In the genomic region with DNA sequence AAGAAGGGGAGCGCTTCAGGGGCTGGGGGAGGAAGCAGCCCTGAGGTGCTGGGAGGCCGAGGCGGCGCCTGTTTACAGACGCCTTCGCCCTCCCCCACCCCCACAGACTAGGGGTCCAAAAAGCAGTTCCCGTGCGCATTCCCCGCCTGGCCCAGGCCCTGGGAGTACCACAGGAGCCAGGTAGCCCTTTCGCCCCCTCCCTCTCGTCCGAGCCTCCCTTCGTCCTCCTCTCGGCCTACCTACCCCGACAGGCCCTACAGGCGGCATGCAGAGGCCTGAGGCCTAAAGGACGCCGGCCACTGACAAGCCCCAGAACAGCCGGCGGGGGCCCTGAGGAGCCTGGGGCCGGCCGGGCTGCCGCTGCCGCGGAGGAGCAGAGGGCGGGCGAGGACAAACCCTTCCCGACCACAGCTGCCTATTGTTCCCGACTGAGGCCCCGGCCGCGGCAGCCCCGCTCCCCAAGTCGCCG, we compare ENCODE assay signal across 1 cellular context.
TF ChIP-seq lines count a peak whose summit lies in the region.

No MANE protein-coding gene starts in this region.

TF ChIP-seq in HepG2, 621 proteins besides CTCF, POLR2A, EP300 and RAD21 (continued from another document and continues in another):
- TF ChIP-seq, protein P1, sequence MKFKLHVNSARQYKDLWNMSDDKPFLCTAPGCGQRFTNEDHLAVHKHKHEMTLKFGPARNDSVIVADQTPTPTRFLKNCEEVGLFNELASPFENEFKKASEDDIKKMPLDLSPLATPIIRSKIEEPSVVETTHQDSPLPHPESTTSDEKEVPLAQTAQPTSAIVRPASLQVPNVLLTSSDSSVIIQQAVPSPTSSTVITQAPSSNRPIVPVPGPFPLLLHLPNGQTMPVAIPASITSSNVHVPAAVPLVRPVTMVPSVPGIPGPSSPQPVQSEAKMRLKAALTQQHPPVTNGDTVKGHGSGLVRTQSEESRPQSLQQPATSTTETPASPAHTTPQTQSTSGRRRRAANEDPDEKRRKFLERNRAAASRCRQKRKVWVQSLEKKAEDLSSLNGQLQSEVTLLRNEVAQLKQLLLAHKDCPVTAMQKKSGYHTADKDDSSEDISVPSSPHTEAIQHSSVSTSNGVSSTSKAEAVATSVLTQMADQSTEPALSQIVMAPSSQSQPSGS (CRISPR knock-in tag; IDR thresholded peaks at IDR 0.05), result no peak
- TF ChIP-seq RARG (CRISPR knock-in tag; IDR thresholded peaks at IDR 0.05; ENCODE audit: low read depth), result no peak
- TF ChIP-seq, protein P2, sequence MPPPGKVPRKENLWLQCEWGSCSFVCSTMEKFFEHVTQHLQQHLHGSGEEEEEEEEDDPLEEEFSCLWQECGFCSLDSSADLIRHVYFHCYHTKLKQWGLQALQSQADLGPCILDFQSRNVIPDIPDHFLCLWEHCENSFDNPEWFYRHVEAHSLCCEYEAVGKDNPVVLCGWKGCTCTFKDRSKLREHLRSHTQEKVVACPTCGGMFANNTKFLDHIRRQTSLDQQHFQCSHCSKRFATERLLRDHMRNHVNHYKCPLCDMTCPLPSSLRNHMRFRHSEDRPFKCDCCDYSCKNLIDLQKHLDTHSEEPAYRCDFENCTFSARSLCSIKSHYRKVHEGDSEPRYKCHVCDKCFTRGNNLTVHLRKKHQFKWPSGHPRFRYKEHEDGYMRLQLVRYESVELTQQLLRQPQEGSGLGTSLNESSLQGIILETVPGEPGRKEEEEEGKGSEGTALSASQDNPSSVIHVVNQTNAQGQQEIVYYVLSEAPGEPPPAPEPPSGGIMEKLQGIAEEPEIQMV (CRISPR knock-in tag; IDR thresholded peaks at IDR 0.05; ENCODE audit: low read depth), result no peak
- TF ChIP-seq ZNF430 (CRISPR knock-in tag; IDR thresholded peaks at IDR 0.05), result no peak
- peak; percentile 65 for TF ChIP-seq FOXA3 (CRISPR knock-in tag; IDR thresholded peaks at IDR 0.05)
- TF ChIP-seq ZNF441 (CRISPR knock-in tag; IDR thresholded peaks at IDR 0.05; ENCODE audit: borderline replicate concordance), result peak; percentile 66; the same call in 1 of the 2 replicates
- no peak; the same call in 1 of the 2 replicates for TF ChIP-seq ZNF775 (CRISPR knock-in tag; IDR thresholded peaks at IDR 0.05; ENCODE audit: borderline replicate concordance)
- TF ChIP-seq FOXM1 (CRISPR knock-in tag; IDR thresholded peaks at IDR 0.05), result no peak
- TF ChIP-seq AGO2 (optimal IDR thresholded peaks at IDR 0.05; ENCODE audit: low read depth, low read length), result peak; percentile 78
- TF ChIP-seq FOXA1 (IDR thresholded peaks at IDR 0.05), result no peak
- TF ChIP-seq FOXA1 (CRISPR knock-in tag; IDR thresholded peaks at IDR 0.05), result peak; percentile 53; the same call in 1 of the 2 replicates
- TF ChIP-seq NFYC (CRISPR knock-in tag; IDR thresholded peaks at IDR 0.05), result no peak
- no peak for TF ChIP-seq MAZ (IDR thresholded peaks at IDR 0.05; ENCODE audit: borderline replicate concordance, low read depth, low read length)
- TF ChIP-seq MAZ (CRISPR knock-in tag; IDR thresholded peaks at IDR 0.05; ENCODE audit: low read depth), result 0 out of 2 replicates have a peak, but pooled peaks have one; percentile 15
- TF ChIP-seq ZFX (CRISPR knock-in tag; IDR thresholded peaks at IDR 0.05; ENCODE audit: low read depth), result peak; percentile 96
- 0 out of 2 replicates have a peak, but pooled peaks have one; percentile 48 for TF ChIP-seq ZNF550 (CRISPR knock-in tag; IDR thresholded peaks at IDR 0.05; ENCODE audit: borderline replicate concordance)
- TF ChIP-seq, protein P3, sequence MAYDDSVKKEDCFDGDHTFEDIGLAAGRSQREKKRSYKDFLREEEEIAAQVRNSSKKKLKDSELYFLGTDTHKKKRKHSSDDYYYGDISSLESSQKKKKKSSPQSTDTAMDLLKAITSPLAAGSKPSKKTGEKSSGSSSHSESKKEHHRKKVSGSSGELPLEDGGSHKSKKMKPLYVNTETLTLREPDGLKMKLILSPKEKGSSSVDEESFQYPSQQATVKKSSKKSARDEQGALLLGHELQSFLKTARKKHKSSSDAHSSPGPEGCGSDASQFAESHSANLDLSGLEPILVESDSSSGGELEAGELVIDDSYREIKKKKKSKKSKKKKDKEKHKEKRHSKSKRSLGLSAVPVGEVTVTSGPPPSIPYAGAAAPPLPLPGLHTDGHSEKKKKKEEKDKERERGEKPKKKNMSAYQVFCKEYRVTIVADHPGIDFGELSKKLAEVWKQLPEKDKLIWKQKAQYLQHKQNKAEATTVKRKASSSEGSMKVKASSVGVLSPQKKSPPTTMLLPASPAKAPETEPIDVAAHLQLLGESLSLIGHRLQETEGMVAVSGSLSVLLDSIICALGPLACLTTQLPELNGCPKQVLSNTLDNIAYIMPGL (CRISPR knock-in tag; IDR thresholded peaks at IDR 0.05; ENCODE audit: borderline replicate concordance in 1 of 2, low read depth in 1 of 2), result peak in 1 of 2 experiments; percentile 83; a peak in 2 of 4 replicates
- no peak for TF ChIP-seq HMG20B (CRISPR knock-in tag; conservative IDR thresholded peaks at IDR 0.05)
- TF ChIP-seq KAT7 (CRISPR knock-in tag; IDR thresholded peaks at IDR 0.05; ENCODE audit: borderline replicate concordance), result no peak
- TF ChIP-seq, protein P4, sequence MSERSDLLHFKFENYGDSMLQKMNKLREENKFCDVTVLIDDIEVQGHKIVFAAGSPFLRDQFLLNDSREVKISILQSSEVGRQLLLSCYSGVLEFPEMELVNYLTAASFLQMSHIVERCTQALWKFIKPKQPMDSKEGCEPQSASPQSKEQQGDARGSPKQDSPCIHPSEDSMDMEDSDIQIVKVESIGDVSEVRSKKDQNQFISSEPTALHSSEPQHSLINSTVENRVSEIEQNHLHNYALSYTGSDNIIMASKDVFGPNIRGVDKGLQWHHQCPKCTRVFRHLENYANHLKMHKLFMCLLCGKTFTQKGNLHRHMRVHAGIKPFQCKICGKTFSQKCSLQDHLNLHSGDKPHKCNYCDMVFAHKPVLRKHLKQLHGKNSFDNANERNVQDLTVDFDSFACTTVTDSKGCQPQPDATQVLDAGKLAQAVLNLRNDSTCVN (CRISPR knock-in tag; IDR thresholded peaks at IDR 0.05; ENCODE audit: borderline replicate concordance), result 0 out of 2 replicates have a peak, but pooled peaks have one; percentile 20
- TF ChIP-seq SRSF1 (optimal IDR thresholded peaks at IDR 0.05; ENCODE audit: low read depth, low read length), result peak; percentile 24
- no peak for TF ChIP-seq SP140L (CRISPR knock-in tag; IDR thresholded peaks at IDR 0.05; ENCODE audit: borderline replicate concordance)
- no peak for TF ChIP-seq FOXP1 (IDR thresholded peaks at IDR 0.05)
- peak; percentile 32 for TF ChIP-seq FOXP1 (CRISPR knock-in tag; IDR thresholded peaks at IDR 0.05)
- TF ChIP-seq MED8 (CRISPR knock-in tag; IDR thresholded peaks at IDR 0.05; ENCODE audit: insufficient replicate concordance), result no peak
- TF ChIP-seq JDP2 (CRISPR knock-in tag; IDR thresholded peaks at IDR 0.05; ENCODE audit: borderline replicate concordance), result no peak
- peak; percentile 73; the same call in 1 of the 2 replicates for TF ChIP-seq ZNF292 (CRISPR knock-in tag; IDR thresholded peaks at IDR 0.05; ENCODE audit: borderline replicate concordance, low read depth)
- no peak for TF ChIP-seq PHF5A (CRISPR knock-in tag; IDR thresholded peaks at IDR 0.05; ENCODE audit: low read depth, unreplicated experiment)
- TF ChIP-seq FOXK2 (IDR thresholded peaks at IDR 0.05), result no peak
- no peak for TF ChIP-seq ZNF546 (CRISPR knock-in tag; conservative IDR thresholded peaks at IDR 0.05)
- TF ChIP-seq, protein P5, sequence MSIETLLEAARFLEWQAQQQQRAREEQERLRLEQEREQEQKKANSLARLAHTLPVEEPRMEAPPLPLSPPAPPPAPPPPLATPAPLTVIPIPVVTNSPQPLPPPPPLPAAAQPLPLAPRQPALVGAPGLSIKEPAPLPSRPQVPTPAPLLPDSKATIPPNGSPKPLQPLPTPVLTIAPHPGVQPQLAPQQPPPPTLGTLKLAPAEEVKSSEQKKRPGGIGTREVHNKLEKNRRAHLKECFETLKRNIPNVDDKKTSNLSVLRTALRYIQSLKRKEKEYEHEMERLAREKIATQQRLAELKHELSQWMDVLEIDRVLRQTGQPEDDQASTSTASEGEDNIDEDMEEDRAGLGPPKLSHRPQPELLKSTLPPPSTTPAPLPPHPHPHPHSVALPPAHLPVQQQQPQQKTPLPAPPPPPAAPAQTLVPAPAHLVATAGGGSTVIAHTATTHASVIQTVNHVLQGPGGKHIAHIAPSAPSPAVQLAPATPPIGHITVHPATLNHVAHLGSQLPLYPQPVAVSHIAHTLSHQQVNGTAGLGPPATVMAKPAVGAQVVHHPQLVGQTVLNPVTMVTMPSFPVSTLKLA (IDR thresholded peaks at IDR 0.05), result no peak
- TF ChIP-seq, protein P6, sequence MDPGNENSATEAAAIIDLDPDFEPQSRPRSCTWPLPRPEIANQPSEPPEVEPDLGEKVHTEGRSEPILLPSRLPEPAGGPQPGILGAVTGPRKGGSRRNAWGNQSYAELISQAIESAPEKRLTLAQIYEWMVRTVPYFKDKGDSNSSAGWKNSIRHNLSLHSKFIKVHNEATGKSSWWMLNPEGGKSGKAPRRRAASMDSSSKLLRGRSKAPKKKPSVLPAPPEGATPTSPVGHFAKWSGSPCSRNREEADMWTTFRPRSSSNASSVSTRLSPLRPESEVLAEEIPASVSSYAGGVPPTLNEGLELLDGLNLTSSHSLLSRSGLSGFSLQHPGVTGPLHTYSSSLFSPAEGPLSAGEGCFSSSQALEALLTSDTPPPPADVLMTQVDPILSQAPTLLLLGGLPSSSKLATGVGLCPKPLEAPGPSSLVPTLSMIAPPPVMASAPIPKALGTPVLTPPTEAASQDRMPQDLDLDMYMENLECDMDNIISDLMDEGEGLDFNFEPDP (CRISPR knock-in tag; conservative IDR thresholded peaks at IDR 0.05), result 0 out of 2 replicates have a peak, but pooled peaks have one; percentile 93
- TF ChIP-seq ZFYVE20 (CRISPR knock-in tag; IDR thresholded peaks at IDR 0.05; ENCODE audit: borderline replicate concordance, low read depth), result peak; percentile 80; the same call in 1 of the 2 replicates
- TF ChIP-seq, protein P7, sequence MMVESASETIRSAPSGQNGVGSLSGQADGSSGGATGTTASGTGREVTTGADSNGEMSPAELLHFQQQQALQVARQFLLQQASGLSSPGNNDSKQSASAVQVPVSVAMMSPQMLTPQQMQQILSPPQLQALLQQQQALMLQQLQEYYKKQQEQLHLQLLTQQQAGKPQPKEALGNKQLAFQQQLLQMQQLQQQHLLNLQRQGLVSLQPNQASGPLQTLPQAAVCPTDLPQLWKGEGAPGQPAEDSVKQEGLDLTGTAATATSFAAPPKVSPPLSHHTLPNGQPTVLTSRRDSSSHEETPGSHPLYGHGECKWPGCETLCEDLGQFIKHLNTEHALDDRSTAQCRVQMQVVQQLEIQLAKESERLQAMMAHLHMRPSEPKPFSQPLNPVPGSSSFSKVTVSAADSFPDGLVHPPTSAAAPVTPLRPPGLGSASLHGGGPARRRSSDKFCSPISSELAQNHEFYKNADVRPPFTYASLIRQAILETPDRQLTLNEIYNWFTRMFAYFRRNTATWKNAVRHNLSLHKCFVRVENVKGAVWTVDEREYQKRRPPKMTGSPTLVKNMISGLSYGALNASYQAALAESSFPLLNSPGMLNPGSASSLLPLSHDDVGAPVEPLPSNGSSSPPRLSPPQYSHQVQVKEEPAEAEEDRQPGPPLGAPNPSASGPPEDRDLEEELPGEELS (CRISPR knock-in tag; IDR thresholded peaks at IDR 0.05), result peak; percentile 27; the same call in 1 of the 2 replicates
- TF ChIP-seq JUND (CRISPR knock-in tag; IDR thresholded peaks at IDR 0.05), result no peak
- TF ChIP-seq BORCS8-MEF2B (CRISPR knock-in tag; IDR thresholded peaks at IDR 0.05), result 0 out of 2 replicates have a peak, but pooled peaks have one; percentile 13
- 0 out of 2 replicates have a peak, but pooled peaks have one; percentile 53 for TF ChIP-seq MZF1 (CRISPR knock-in tag; IDR thresholded peaks at IDR 0.05; ENCODE audit: borderline replicate concordance)
- TF ChIP-seq ZNF558 (CRISPR knock-in tag; IDR thresholded peaks at IDR 0.05; ENCODE audit: borderline replicate concordance), result 0 out of 2 replicates have a peak, but pooled peaks have one; percentile 64
- TF ChIP-seq, protein P8, sequence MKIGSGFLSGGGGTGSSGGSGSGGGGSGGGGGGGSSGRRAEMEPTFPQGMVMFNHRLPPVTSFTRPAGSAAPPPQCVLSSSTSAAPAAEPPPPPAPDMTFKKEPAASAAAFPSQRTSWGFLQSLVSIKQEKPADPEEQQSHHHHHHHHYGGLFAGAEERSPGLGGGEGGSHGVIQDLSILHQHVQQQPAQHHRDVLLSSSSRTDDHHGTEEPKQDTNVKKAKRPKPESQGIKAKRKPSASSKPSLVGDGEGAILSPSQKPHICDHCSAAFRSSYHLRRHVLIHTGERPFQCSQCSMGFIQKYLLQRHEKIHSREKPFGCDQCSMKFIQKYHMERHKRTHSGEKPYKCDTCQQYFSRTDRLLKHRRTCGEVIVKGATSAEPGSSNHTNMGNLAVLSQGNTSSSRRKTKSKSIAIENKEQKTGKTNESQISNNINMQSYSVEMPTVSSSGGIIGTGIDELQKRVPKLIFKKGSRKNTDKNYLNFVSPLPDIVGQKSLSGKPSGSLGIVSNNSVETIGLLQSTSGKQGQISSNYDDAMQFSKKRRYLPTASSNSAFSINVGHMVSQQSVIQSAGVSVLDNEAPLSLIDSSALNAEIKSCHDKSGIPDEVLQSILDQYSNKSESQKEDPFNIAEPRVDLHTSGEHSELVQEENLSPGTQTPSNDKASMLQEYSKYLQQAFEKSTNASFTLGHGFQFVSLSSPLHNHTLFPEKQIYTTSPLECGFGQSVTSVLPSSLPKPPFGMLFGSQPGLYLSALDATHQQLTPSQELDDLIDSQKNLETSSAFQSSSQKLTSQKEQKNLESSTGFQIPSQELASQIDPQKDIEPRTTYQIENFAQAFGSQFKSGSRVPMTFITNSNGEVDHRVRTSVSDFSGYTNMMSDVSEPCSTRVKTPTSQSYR (CRISPR knock-in tag; IDR thresholded peaks at IDR 0.05; ENCODE audit: borderline replicate concordance), result peak; percentile 75; the same call in 1 of the 2 replicates
- TF ChIP-seq, protein P9, sequence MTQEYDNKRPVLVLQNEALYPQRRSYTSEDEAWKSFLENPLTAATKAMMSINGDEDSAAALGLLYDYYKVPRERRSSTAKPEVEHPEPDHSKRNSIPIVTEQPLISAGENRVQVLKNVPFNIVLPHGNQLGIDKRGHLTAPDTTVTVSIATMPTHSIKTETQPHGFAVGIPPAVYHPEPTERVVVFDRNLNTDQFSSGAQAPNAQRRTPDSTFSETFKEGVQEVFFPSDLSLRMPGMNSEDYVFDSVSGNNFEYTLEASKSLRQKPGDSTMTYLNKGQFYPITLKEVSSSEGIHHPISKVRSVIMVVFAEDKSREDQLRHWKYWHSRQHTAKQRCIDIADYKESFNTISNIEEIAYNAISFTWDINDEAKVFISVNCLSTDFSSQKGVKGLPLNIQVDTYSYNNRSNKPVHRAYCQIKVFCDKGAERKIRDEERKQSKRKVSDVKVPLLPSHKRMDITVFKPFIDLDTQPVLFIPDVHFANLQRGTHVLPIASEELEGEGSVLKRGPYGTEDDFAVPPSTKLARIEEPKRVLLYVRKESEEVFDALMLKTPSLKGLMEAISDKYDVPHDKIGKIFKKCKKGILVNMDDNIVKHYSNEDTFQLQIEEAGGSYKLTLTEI (CRISPR knock-in tag; conservative IDR thresholded peaks at IDR 0.05), result no peak
- no peak for TF ChIP-seq MED13 (CRISPR knock-in tag; IDR thresholded peaks at IDR 0.05)
- no peak for TF ChIP-seq KDM3A (CRISPR knock-in tag; IDR thresholded peaks at IDR 0.05; ENCODE audit: low read depth)
- no peak; the same call in 1 of the 2 replicates for TF ChIP-seq TAF1 (CRISPR knock-in tag; IDR thresholded peaks at IDR 0.05)
- TF ChIP-seq, protein P10, sequence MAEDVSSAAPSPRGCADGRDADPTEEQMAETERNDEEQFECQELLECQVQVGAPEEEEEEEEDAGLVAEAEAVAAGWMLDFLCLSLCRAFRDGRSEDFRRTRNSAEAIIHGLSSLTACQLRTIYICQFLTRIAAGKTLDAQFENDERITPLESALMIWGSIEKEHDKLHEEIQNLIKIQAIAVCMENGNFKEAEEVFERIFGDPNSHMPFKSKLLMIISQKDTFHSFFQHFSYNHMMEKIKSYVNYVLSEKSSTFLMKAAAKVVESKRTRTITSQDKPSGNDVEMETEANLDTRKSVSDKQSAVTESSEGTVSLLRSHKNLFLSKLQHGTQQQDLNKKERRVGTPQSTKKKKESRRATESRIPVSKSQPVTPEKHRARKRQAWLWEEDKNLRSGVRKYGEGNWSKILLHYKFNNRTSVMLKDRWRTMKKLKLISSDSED (CRISPR knock-in tag; IDR thresholded peaks at IDR 0.05), result 0 out of 2 replicates have a peak, but pooled peaks have one; percentile 55
